1 cellular context compared by ENCODE assay signal in genomic region chr1:58465176-58465575, GRCh38.
TF ChIP-seq lines count a peak whose summit lies in the region.

No MANE protein-coding gene starts in this region.

TF ChIP-seq in H1, 55 proteins besides CTCF, POLR2A, EP300 and RAD21:
- TF ChIP-seq JUND (IDR thresholded peaks at IDR 0.05; ENCODE audit: low read length) (no peak), RNF2 (IDR thresholded peaks at IDR 0.05; ENCODE audit: borderline replicate concordance, low read depth, low read length, missing control alignments, poor library complexity, severe bottlenecking) (no peak), CBX8 (IDR thresholded peaks at IDR 0.05; ENCODE audit: borderline replicate concordance, low read depth, low read length) (no peak), NANOG (IDR thresholded peaks at IDR 0.05; ENCODE audit: insufficient read depth, low read depth, low read length, poor library complexity, severe bottlenecking) (no peak), USF2 (IDR thresholded peaks at IDR 0.05; ENCODE audit: low read length) (no peak), POLR2AphosphoS5 (IDR thresholded peaks at IDR 0.05; ENCODE audit: low read depth, low read length) (no peak), SIN3A (conservative IDR thresholded peaks at IDR 0.05 in 1 of 2, IDR thresholded peaks at IDR 0.05 in 1 of 2; ENCODE audit: low read depth in 1 of 2, low read length in 2 of 2) (no peak), JUN (IDR thresholded peaks at IDR 0.05; ENCODE audit: low read depth, low read length) (no peak), BCL11A (IDR thresholded peaks at IDR 0.05; ENCODE audit: low read depth in 2 of 2, low read length in 2 of 2) (no peak), MAFK (IDR thresholded peaks at IDR 0.05; ENCODE audit: low read depth, low read length) (no peak), KDM1A (IDR thresholded peaks at IDR 0.05; ENCODE audit: borderline replicate concordance, low read length) (no peak)
TF ChIP-seq in H1: peak in this region for 0.
